In the genomic region with DNA sequence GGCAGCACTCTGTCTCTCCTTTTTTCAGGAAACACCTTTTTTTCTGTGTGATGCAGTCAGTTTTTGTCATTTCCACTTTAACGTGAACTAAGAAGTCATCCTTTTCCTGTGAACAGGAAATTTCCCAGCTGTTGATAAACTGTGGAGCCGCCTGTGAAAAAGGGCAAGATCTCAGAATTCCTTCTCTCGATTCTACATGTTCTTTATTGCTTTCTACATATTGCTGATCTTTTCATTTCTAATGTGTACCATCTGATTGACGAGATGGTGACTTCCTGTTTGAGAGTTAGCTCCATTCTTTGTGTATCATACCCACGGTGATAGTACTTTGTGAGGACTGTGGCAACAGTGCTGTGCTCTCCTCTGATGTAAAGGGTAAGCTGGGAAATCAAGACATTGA, we compare ENCODE assay signal across 10 cellular contexts. TPM values are rescaled to one million over a fixed set of nuclear protein-coding genes. Genes with fewer than 3 reads are reported as not detected.
DNase-seq lines count a peak whose midpoint lies in the region; ATAC-seq and TF ChIP-seq lines count a peak whose summit lies in the region.
"Had no signal": no experiment of that assay in that cellular context is flagged by ENCODE, and none has a peak within 500 bp of the region (broad histone marks: within the 10 kb centered on the region; RNA-seq: fewer than 3 reads in every experiment).

No MANE protein-coding gene starts in this region.

- H3K9me3 Mint-ChIP-seq in activated naive CD4-positive, alpha-beta T cell treated with anti-CD3 and anti-CD28 coated beads, Interleukin-2, amount 10 ng/mL, durations not matched to agents 7 days and 5 days: no peaks in the 10 kb centered on the region
- H3K9me3 Mint-ChIP-seq in endothelial cell (ENCODE audit: unreplicated experiment): no peaks in the 10 kb centered on the region

- H4K20me1 ChIP-seq in Loucy (ENCODE audit: insufficient read depth, low read length, poor library complexity, severe bottlenecking): peaks cover 32% of the 10 kb centered on the region

- no peak overlapping the region for H3K9ac ChIP-seq in Loucy (ENCODE audit: low read depth, low read length, poor library complexity, severe bottlenecking)

- peak overlapping the region; percentile 62 for H3K27ac Mint-ChIP-seq in activated naive CD4-positive, alpha-beta T cell treated with anti-CD3 and anti-CD28 coated beads, Interleukin-2, amount 10 ng/mL, durations not matched to agents 7 days and 5 days
- H3K27ac Mint-ChIP-seq in endothelial cell (ENCODE audit: unreplicated experiment): peak overlapping the region; percentile 99

- peak overlapping the region; percentile 38 for H3K4me3 Mint-ChIP-seq in activated naive CD4-positive, alpha-beta T cell treated with anti-CD3 and anti-CD28 coated beads, Interleukin-2, amount 10 ng/mL, durations not matched to agents 7 days and 5 days
- no peak overlapping the region for H3K4me3 Mint-ChIP-seq in endothelial cell (ENCODE audit: unreplicated experiment)

- H3K36me3 ChIP-seq in Loucy (ENCODE audit: insufficient read depth, low read length) (no peaks in the 10 kb centered on the region), upper lobe of right lung (no peaks in the 10 kb centered on the region), psoas muscle (ENCODE audit: insufficient read depth in 1 of 2, low read depth in 1 of 2) (no peaks in the 10 kb centered on the region)
- H3K36me3 ChIP-seq: BE2C had no signal

- H3K27me3 Mint-ChIP-seq in activated naive CD4-positive, alpha-beta T cell treated with anti-CD3 and anti-CD28 coated beads, Interleukin-2, amount 10 ng/mL, durations not matched to agents 7 days and 5 days: no peaks in the 10 kb centered on the region
- no peaks in the 10 kb centered on the region for H3K27me3 Mint-ChIP-seq in endothelial cell (ENCODE audit: unreplicated experiment)

- CTCF ChIA-PET in activated naive CD4-positive, alpha-beta T cell treated with anti-CD3 and anti-CD28 coated beads, Interleukin-2, amount 10 ng/mL, durations not matched to agents 7 days and 5 days (lab: Charles Lee): interaction anchor here (0.9 kb wide), 1 partner anchor 24 kb away, joined by 5 read pairs; no protein-coding TSS in a partner anchor

- no peak for DNase-seq in activated naive CD4-positive, alpha-beta T cell treated with anti-CD3 and anti-CD28 coated beads, Interleukin-2, amount 10 ng/mL, durations not matched to agents 7 days and 5 days
- DNase-seq in activated naive CD4-positive, alpha-beta T cell treated with anti-CD3 and anti-CD28 coated beads, Interleukin-2, amount 50 U/mL, for 16 hours: no peak
- DNase-seq in endothelial cell (ENCODE audit: low spot score): no peak
- DNase-seq in upper lobe of right lung: no peak
- no peak for DNase-seq in NCI-H2227 (lab: John Stamatoyannopoulos, UW; ENCODE audit: unreplicated experiment)
- DNase-seq in DMS114 treated with DMSO at 0.1 percent for 48 hours (lab: John Stamatoyannopoulos, UW; ENCODE audit: unreplicated experiment): no peak
- no peak for DNase-seq in psoas muscle
- DNase-seq: BE2C; effector CD4-positive, alpha-beta T cell had no signal

- peaks cover 77% of the 10 kb centered on the region for H3K4me1 Mint-ChIP-seq in activated naive CD4-positive, alpha-beta T cell treated with anti-CD3 and anti-CD28 coated beads, Interleukin-2, amount 10 ng/mL, durations not matched to agents 7 days and 5 days
- peaks cover 32% of the 10 kb centered on the region for H3K4me1 Mint-ChIP-seq in endothelial cell (ENCODE audit: unreplicated experiment)

- H2AFZ ChIP-seq in Loucy (ENCODE audit: low read length): no peak overlapping the region

- ATAC-seq in upper lobe of right lung (no peak), psoas muscle (no peak)

- H3K9me2 ChIP-seq in Loucy (replicated peaks; ENCODE audit: low read depth, low read length): no peaks in the 10 kb centered on the region

- H3K27ac ChIP-seq in upper lobe of right lung: peak overlapping the region; percentile 28
- no peak overlapping the region for H3K27ac ChIP-seq in psoas muscle

- H3F3A ChIP-seq in Loucy (ENCODE audit: low read depth): peaks cover 7% of the 10 kb centered on the region; the same call in 1 of the 2 replicates

- WGBS in psoas muscle, 3 donors: 58 to 61% (median 61%) methylated on average over 5 of the region's 5 CpGs

- H3K27me3 ChIP-seq in Loucy (ENCODE audit: insufficient read depth, low read length, poor library complexity, severe bottlenecking) (no peaks in the 10 kb centered on the region), upper lobe of right lung (no peaks in the 10 kb centered on the region), psoas muscle (ENCODE audit: insufficient read depth in 3 of 3, low read length in 2 of 3) (no peaks in the 10 kb centered on the region)
- H3K27me3 ChIP-seq: BE2C had no signal

- H3K9me3 ChIP-seq in Loucy (ENCODE audit: insufficient read depth, low read depth, low read length): no peaks in the 10 kb centered on the region
- H3K9me3 ChIP-seq in upper lobe of right lung: no peaks in the 10 kb centered on the region
- H3K9me3 ChIP-seq in psoas muscle: no peaks in the 10 kb centered on the region
- H3K9me3 ChIP-seq: BE2C had no signal

- intact Hi-C loops in upper lobe of right lung (cut with DNase I) (no loop called here), psoas muscle (cut with DNase I) (no loop called here)

- TF ChIP-seq CTCF in Loucy (conservative IDR thresholded peaks at IDR 0.05; ENCODE audit: low read length) (no peak), endothelial cell (IDR thresholded peaks at IDR 0.05; ENCODE audit: unreplicated experiment) (no peak), upper lobe of right lung (IDR thresholded peaks at IDR 0.05) (no peak), psoas muscle (IDR thresholded peaks at IDR 0.05) (no peak)

- peaks cover 38% of the 10 kb centered on the region for H3K4me1 ChIP-seq in Loucy (ENCODE audit: insufficient read depth, low read length, poor library complexity, severe bottlenecking)
- peaks cover 25% of the 10 kb centered on the region for H3K4me1 ChIP-seq in upper lobe of right lung
- peaks cover 10% of the 10 kb centered on the region for H3K4me1 ChIP-seq in psoas muscle

- peaks cover 96% of the 10 kb centered on the region for H3K79me2 ChIP-seq in Loucy (ENCODE audit: insufficient read depth, low read length)

- peak overlapping the region; percentile 53 for H3K4me2 ChIP-seq in Loucy (ENCODE audit: low read depth, low read length, poor library complexity, severe bottlenecking)

- H3K36me3 Mint-ChIP-seq in activated naive CD4-positive, alpha-beta T cell treated with anti-CD3 and anti-CD28 coated beads, Interleukin-2, amount 10 ng/mL, durations not matched to agents 7 days and 5 days: peaks cover 16% of the 10 kb centered on the region
- H3K36me3 Mint-ChIP-seq in endothelial cell (ENCODE audit: low read depth, unreplicated experiment): no peaks in the 10 kb centered on the region

- H3K4me3 ChIP-seq in Loucy (ENCODE audit: low read length, poor library complexity, severe bottlenecking) (peak overlapping the region; percentile 11), upper lobe of right lung (no peak overlapping the region), psoas muscle (no peak overlapping the region)

RNA-seq across cellular contexts. Expression of a gene that starts 50.4 kb away (rescaled TPM):
- total RNA-seq in endothelial cell (ENCODE audit: unreplicated experiment) (125 TPM), upper lobe of right lung (57.4 TPM), psoas muscle (10 to 100 TPM in 3 of 4 donors, 1 to 10 TPM in 1; 8.0 to 26.3 (median 14.0) TPM)
- 10 to 100 TPM in 1 of 3 donors, 1 to 10 TPM in 2; 4.2 to 24.4 (median 5.9) TPM for polyA plus RNA-seq in psoas muscle
